9 cellular contexts compared by ENCODE assay signal in genomic region chr12:26830783-26831601, GRCh38. TPM values are rescaled to one million over a fixed set of nuclear protein-coding genes. Genes with fewer than 3 reads are reported as not detected.
DNase-seq lines count a peak whose midpoint lies in the region; ATAC-seq and TF ChIP-seq lines count a peak whose summit lies in the region.
"Had no signal": no experiment of that assay in that cellular context is flagged by ENCODE, and none has a peak within 500 bp of the region (broad histone marks: within the 10 kb centered on the region; RNA-seq: fewer than 3 reads in every experiment).

No MANE protein-coding gene starts in this region.

- peaks cover 11% of the 10 kb centered on the region for H3K27me3 Mint-ChIP-seq in GM23338 (ENCODE audit: insufficient read depth, low read depth, poor library complexity)
- peaks cover 11% of the 10 kb centered on the region for H3K27me3 Mint-ChIP-seq in endothelial cell (ENCODE audit: unreplicated experiment)

- H4K20me1 ChIP-seq in GM23338 (replicated peaks; ENCODE audit: insufficient read depth) (peaks cover 16% of the 10 kb centered on the region), PC-3 (ENCODE audit: low read length) (no peaks in the 10 kb centered on the region)

- H2AFZ ChIP-seq in GM23338: no peak overlapping the region
- H2AFZ ChIP-seq in PC-3 (ENCODE audit: low read length): no peak overlapping the region
- no peak overlapping the region for H2AFZ ChIP-seq in trophoblast cell (ENCODE audit: insufficient read depth, low read length, poor library complexity)

- POLR2A ChIA-PET in PC-3 (lab: Charles Lee; ENCODE audit: unreplicated experiment): interaction anchor here (0.5 kb wide), 1 partner anchor 67 kb away, joined by 4 read pairs; no protein-coding TSS in a partner anchor

- H3K36me3 Mint-ChIP-seq in GM23338 (ENCODE audit: low read depth) (0 out of 3 replicates have a peak, but pooled peaks cover 2% of the 10 kb centered on the region), endothelial cell (ENCODE audit: low read depth, unreplicated experiment) (no peaks in the 10 kb centered on the region)

- H3K4me1 ChIP-seq in GM23338 (ENCODE audit: insufficient read depth) (peaks cover 42% of the 10 kb centered on the region), PC-3 (ENCODE audit: insufficient read depth, low read length) (peaks cover 6% of the 10 kb centered on the region; the same call in 1 of the 2 replicates), trophoblast cell (ENCODE audit: control insufficient read depth in 1 of 2, insufficient read depth in 2 of 2, low read length in 2 of 2) (peaks cover 5 to 11% of the 10 kb centered on the region in 2 experiments)
- peaks cover 18% of the 10 kb centered on the region for H3K4me1 ChIP-seq in effector memory CD4-positive, alpha-beta T cell (ENCODE audit: control insufficient read depth, insufficient read depth, low read length, poor library complexity, severe bottlenecking)

- no peak overlapping the region for H2BK5ac ChIP-seq in trophoblast cell (ENCODE audit: low read depth, low read length, poor library complexity)

- H3K79me2 ChIP-seq in GM23338 (replicated peaks; ENCODE audit: insufficient read depth) (peaks cover 62% of the 10 kb centered on the region), PC-3 (ENCODE audit: low read length) (0 out of 2 replicates have a peak, but pooled peaks cover 6% of the 10 kb centered on the region), trophoblast cell (ENCODE audit: control insufficient read depth, insufficient read depth, low read length, poor library complexity) (peaks cover 7% of the 10 kb centered on the region)

- intact Hi-C loops in PC-3 (cut with micrococcal nuclease): loop anchor here (5.0 kb wide), 1 partner anchor 109 kb away; no protein-coding TSS in a partner anchor

- H3K4me3 ChIP-seq in GM23338 (peak overlapping the region; percentile 96), PC-3 (ENCODE audit: low read length) (no peak overlapping the region), trophoblast cell (ENCODE audit: low read depth, low read length) (no peak overlapping the region)
- no peak overlapping the region for H3K4me3 ChIP-seq in effector memory CD4-positive, alpha-beta T cell (ENCODE audit: insufficient read depth, low read depth, low read length, poor library complexity, severe bottlenecking)

- H3K14ac ChIP-seq in trophoblast cell (ENCODE audit: low read length): no peak overlapping the region

- H3K27ac ChIP-seq in GM23338 (ENCODE audit: low read depth): no peak overlapping the region
- no peak overlapping the region for H3K27ac ChIP-seq in PC-3 (ENCODE audit: low read length)
- H3K27ac ChIP-seq in trophoblast cell (ENCODE audit: low read depth, low read length): no peak overlapping the region
- H3K27ac ChIP-seq in effector memory CD4-positive, alpha-beta T cell (ENCODE audit: insufficient read depth, low read length, poor library complexity, severe bottlenecking): no peak overlapping the region

- H3K4me2 ChIP-seq in GM23338 (peak overlapping the region; percentile 85), PC-3 (ENCODE audit: low read length) (peak overlapping the region; percentile 4; the same call in 1 of the 2 replicates), trophoblast cell (ENCODE audit: low read length) (peak overlapping the region; percentile 59)

- H3K27ac Mint-ChIP-seq in GM23338 (no peak overlapping the region), endothelial cell (ENCODE audit: unreplicated experiment) (no peak overlapping the region)

- 0 out of 2 replicates have a peak, but pooled peaks cover 3% of the 10 kb centered on the region for H3F3A ChIP-seq in GM23338 (replicated peaks; ENCODE audit: low read depth)
- H3F3A ChIP-seq in PC-3 (ENCODE audit: low read length, unreplicated experiment): no peaks in the 10 kb centered on the region

- no peak overlapping the region for H4K12ac ChIP-seq in trophoblast cell (ENCODE audit: low read depth, low read length)

- H2AK5ac ChIP-seq in trophoblast cell (ENCODE audit: low read length): no peak overlapping the region

- no peak overlapping the region for H2BK120ac ChIP-seq in trophoblast cell (ENCODE audit: insufficient read depth, low read length, poor library complexity)

- H3K4me1 Mint-ChIP-seq in GM23338 (peaks cover 42% of the 10 kb centered on the region), endothelial cell (ENCODE audit: unreplicated experiment) (peaks cover 16% of the 10 kb centered on the region)

- H3K36me3 ChIP-seq in GM23338 (ENCODE audit: insufficient read depth) (no peaks in the 10 kb centered on the region), PC-3 (ENCODE audit: low read depth, low read length) (no peaks in the 10 kb centered on the region), trophoblast cell (ENCODE audit: control insufficient read depth in 1 of 2, insufficient read depth in 2 of 2, low read length in 2 of 2) (no peaks in the 10 kb centered on the region)
- no peaks in the 10 kb centered on the region for H3K36me3 ChIP-seq in effector memory CD4-positive, alpha-beta T cell (ENCODE audit: control insufficient read depth, insufficient read depth, low read length)

- H3K9ac ChIP-seq in PC-3 (ENCODE audit: low read length) (no peak overlapping the region), trophoblast cell (ENCODE audit: low read length) (no peak overlapping the region)

- no peaks in the 10 kb centered on the region for H3K9me3 ChIP-seq in PC-3 (ENCODE audit: low read length)
- H3K9me3 ChIP-seq in trophoblast cell (ENCODE audit: insufficient read depth, low read depth, low read length): no peaks in the 10 kb centered on the region
- H3K9me3 ChIP-seq in effector memory CD4-positive, alpha-beta T cell (ENCODE audit: control insufficient read depth, low read length): no peaks in the 10 kb centered on the region

- H2BK12ac ChIP-seq in trophoblast cell (ENCODE audit: low read length): no peak overlapping the region

- BruUV-seq in PC-3 (replicated peaks; lab: Mats Ljungman, UMichigan): no TSS peak

- H3K9me3 Mint-ChIP-seq in GM23338 (no peaks in the 10 kb centered on the region), endothelial cell (ENCODE audit: unreplicated experiment) (no peaks in the 10 kb centered on the region)

- CTCF ChIA-PET in PC-3 (lab: Charles Lee): no interaction called here

- no peak for ATAC-seq in GM23338
- ATAC-seq in PC-3: no peak
- ATAC-seq in HG02970 (IDR thresholded peaks at IDR 0.05; ENCODE audit: low FRiP score, unreplicated experiment): no peak

- peaks cover 17% of the 10 kb centered on the region for H3K79me1 ChIP-seq in trophoblast cell (ENCODE audit: low read length)

- no peak overlapping the region for H3K23ac ChIP-seq in trophoblast cell (ENCODE audit: low read length)

- H3K4me3 Mint-ChIP-seq in GM23338: peak overlapping the region; percentile 79
- H3K4me3 Mint-ChIP-seq in endothelial cell (ENCODE audit: unreplicated experiment): peak overlapping the region; percentile 79

- TF ChIP-seq CTCF in GM23338 (conservative IDR thresholded peaks at IDR 0.05; ENCODE audit: low read depth in 2 of 2) (no peak), PC-3 (conservative IDR thresholded peaks at IDR 0.05; ENCODE audit: low read depth, low read length) (no peak), endothelial cell (IDR thresholded peaks at IDR 0.05; ENCODE audit: unreplicated experiment) (no peak)

- H4K91ac ChIP-seq in trophoblast cell (ENCODE audit: low read depth, low read length): no peak overlapping the region

- H3K27me3 ChIP-seq in GM23338 (ENCODE audit: insufficient read depth) (no peaks in the 10 kb centered on the region), PC-3 (ENCODE audit: low read length) (no peaks in the 10 kb centered on the region), trophoblast cell (ENCODE audit: insufficient read depth, low read length) (no peaks in the 10 kb centered on the region)
- no peaks in the 10 kb centered on the region for H3K27me3 ChIP-seq in effector memory CD4-positive, alpha-beta T cell (replicated peaks; ENCODE audit: control insufficient read depth, insufficient read depth, low read length, poor library complexity, severe bottlenecking)

- H3K9me2 ChIP-seq in GM23338 (ENCODE audit: insufficient read depth) (no peaks in the 10 kb centered on the region), PC-3 (replicated peaks; ENCODE audit: low read length) (no peaks in the 10 kb centered on the region)

- no peak overlapping the region for H4K8ac ChIP-seq in trophoblast cell (ENCODE audit: low read depth, low read length)

- H3K18ac ChIP-seq in trophoblast cell (ENCODE audit: low read length): no peak overlapping the region

- H3K4ac ChIP-seq in trophoblast cell (ENCODE audit: low read depth, low read length): peak overlapping the region; percentile 47

- DNase-seq in GM23338 (ENCODE audit: low spot score) (peak; percentile 30), PC-3 (no peak), endothelial cell (ENCODE audit: low spot score) (peak; percentile 13), trophoblast cell (peak; percentile 57 to 61), dermis blood vessel endothelial cell (no peak)
- DNase-seq in effector memory CD4-positive, alpha-beta T cell: no peak
- no peak for DNase-seq in stimulated activated CD4-positive, alpha-beta T cell treated with anti-CD3 and anti-CD28 coated beads, Interleukin-4, amount 100 ng/mL, for 24 hours
- DNase-seq: activated gamma-delta T cell treated with Interleukin-2 at 50 U/mL for 16 hours had no signal

- WGBS in trophoblast cell (ENCODE audit: extremely low coverage, insufficient coverage, insufficient read length): no CpG with 5 or more reads among the region's 14 CpGs

TF ChIP-seq in GM23338, 12 proteins besides CTCF, POLR2A, EP300 and RAD21:
- TF ChIP-seq STAT1 (IDR thresholded peaks at IDR 0.05; ENCODE audit: unreplicated experiment): no peak
- no peak for TF ChIP-seq ETS1 (IDR thresholded peaks at IDR 0.05)
- TF ChIP-seq EZH2 (IDR thresholded peaks at IDR 0.05; ENCODE audit: low read depth, unreplicated experiment): no peak
- TF ChIP-seq EZH2phosphoT487 (IDR thresholded peaks at IDR 0.05; ENCODE audit: unreplicated experiment): no peak

RNA-seq across cellular contexts. Expression of gene ITPR2, which starts 2.0 kb away (rescaled TPM):
- total RNA-seq in GM23338 (2014; rRNA removed; shearing (Covaris generic)): 55.0 and 65.2 TPM in 2 replicates
- polyA plus RNA-seq in GM23338 (2016; fragmentation: Nextera tagmentation; extraction: Ambion mirVana): 38.4 and 44.5 TPM in 2 replicates
- total RNA-seq in PC-3 (2014; rRNA removed) (4.0 and 10.2 TPM in 2 replicates), endothelial cell (ENCODE audit: unreplicated experiment) (33.8 TPM), dermis blood vessel endothelial cell (43.2 and 64.6 TPM in 2 replicates)
- polyA plus RNA-seq in trophoblast cell (2013): 5.4 and 5.5 TPM in 2 replicates

Comparison
In these comparisons a context has a peak if more than half of its experiments do, and no peak if none do; other contexts are left out.
1. DNase-seq: peak in GM23338 (single experiment), endothelial cell (single experiment) and trophoblast cell (2 of 2); none in PC-3 (single experiment), effector memory CD4-positive, alpha-beta T cell (0 of 3), stimulated activated CD4-positive, alpha-beta T cell treated with anti-CD3 and anti-CD28 coated beads, Interleukin-4, amount 100 ng/mL, for 24 hours (single experiment) and dermis blood vessel endothelial cell (single experiment).
2. H3K4me2 ChIP-seq: peak in every context shown above with its lines; median percentile 85 in GM23338; 59 in trophoblast cell; 4 in PC-3.